Comparison of ENCODE assay signal across 9 cellular contexts in genomic region chr2:28639836-28640235, GRCh38.
DNase-seq lines count a peak whose midpoint lies in the region; ATAC-seq and TF ChIP-seq lines count a peak whose summit lies in the region.
"Had no signal": no experiment of that assay in that cellular context is flagged by ENCODE, and none has a peak within 500 bp of the region (broad histone marks: within the 10 kb centered on the region; RNA-seq: fewer than 3 reads in every experiment).

No MANE protein-coding gene starts in this region.

- H3K27me3 ChIP-seq in right lobe of liver: no peaks in the 10 kb centered on the region

- H3K27me3 Mint-ChIP-seq in activated T-helper 2 cell treated with anti-CD3 and anti-CD28 coated beads, Interferon-gamma antibody, Interleukin-2, Interleukin-4, amounts not matched to agents 10 μg/mL and 5 μg/mL and 100 μg/mL, durations not matched to agents 14 hours and 24 hours and 36 hours (ENCODE audit: low read depth): no peaks in the 10 kb centered on the region

- no peaks in the 10 kb centered on the region for H3K9me3 Mint-ChIP-seq in activated T-helper 2 cell treated with anti-CD3 and anti-CD28 coated beads, Interferon-gamma antibody, Interleukin-2, Interleukin-4, amounts not matched to agents 10 μg/mL and 5 μg/mL and 100 μg/mL, durations not matched to agents 14 hours and 24 hours and 36 hours

- ATAC-seq in HG03280 (IDR thresholded peaks at IDR 0.05; ENCODE audit: unreplicated experiment) (peak; percentile 66), right lobe of liver (peak; percentile 89 to 92 (median 90)), HG02852 (IDR thresholded peaks at IDR 0.05; ENCODE audit: unreplicated experiment) (no peak)

- peaks cover 17% of the 10 kb centered on the region for H3K4me1 Mint-ChIP-seq in activated T-helper 2 cell treated with anti-CD3 and anti-CD28 coated beads, Interferon-gamma antibody, Interleukin-2, Interleukin-4, amounts not matched to agents 10 μg/mL and 5 μg/mL and 100 μg/mL, durations not matched to agents 14 hours and 24 hours and 36 hours (ENCODE audit: low read depth)

- peak overlapping the region in 2 of 3 donors; percentile 21 to 64 for H3K27ac ChIP-seq in right lobe of liver

- 23% methylated on average over 3 of the region's 4 CpGs for WGBS in right lobe of liver (ENCODE audit: insufficient coverage, low coverage, low lambda C conversion rate, missing lambda C conversion rate)

- no peaks in the 10 kb centered on the region for H3K36me3 Mint-ChIP-seq in activated T-helper 2 cell treated with anti-CD3 and anti-CD28 coated beads, Interferon-gamma antibody, Interleukin-2, Interleukin-4, amounts not matched to agents 10 μg/mL and 5 μg/mL and 100 μg/mL, durations not matched to agents 14 hours and 24 hours and 36 hours (ENCODE audit: low read depth)

- no peak for TF ChIP-seq CTCF in right lobe of liver (IDR thresholded peaks at IDR 0.05)

- intact Hi-C loops in activated T-helper 2 cell treated with anti-CD3 and anti-CD28 coated beads, Interferon-gamma antibody, Interleukin-2, Interleukin-4, amounts not matched to agents 10 μg/mL and 5 μg/mL and 100 μg/mL, durations not matched to agents 14 hours and 24 hours and 36 hours (cut with micrococcal nuclease): no loop called here
- intact Hi-C loops in right lobe of liver (cut with DNase I): no loop called here

- no peaks in the 10 kb centered on the region for H3K9me3 ChIP-seq in right lobe of liver

- no peak overlapping the region for H3K4me3 Mint-ChIP-seq in activated T-helper 2 cell treated with anti-CD3 and anti-CD28 coated beads, Interferon-gamma antibody, Interleukin-2, Interleukin-4, amounts not matched to agents 10 μg/mL and 5 μg/mL and 100 μg/mL, durations not matched to agents 14 hours and 24 hours and 36 hours (ENCODE audit: low read depth)

- DNase-seq in DMS53 (lab: John Stamatoyannopoulos, UW): peak; percentile 83
- no peak for DNase-seq in activated T-helper 2 cell treated with anti-CD3 and anti-CD28 coated beads, Interferon-gamma antibody, Interleukin-2, Interleukin-4, amounts not matched to agents 10 μg/mL and 5 μg/mL and 100 μg/mL, durations not matched to agents 14 hours and 24 hours and 36 hours (ENCODE audit: low spot score)
- DNase-seq in right lobe of liver: peak; percentile 67 to 87 (median 71)
- no peak for DNase-seq in stimulated activated CD4-positive, alpha-beta T cell treated with anti-CD3 and anti-CD28 coated beads, Interleukin-1b, Interleukin-23, amount 100 ng/mL, for 48 hours
- DNase-seq in GM19238 (ENCODE audit: insufficient read length, low spot score): no peak
- DNase-seq in AML-193 (lab: John Stamatoyannopoulos, UW): no peak
- DNase-seq: activated naive CD4-positive, alpha-beta T cell had no signal

- H3K36me3 ChIP-seq in right lobe of liver: no peaks in the 10 kb centered on the region

- peak overlapping the region; percentile 21 for H3K27ac Mint-ChIP-seq in activated T-helper 2 cell treated with anti-CD3 and anti-CD28 coated beads, Interferon-gamma antibody, Interleukin-2, Interleukin-4, amounts not matched to agents 10 μg/mL and 5 μg/mL and 100 μg/mL, durations not matched to agents 14 hours and 24 hours and 36 hours

- no peak overlapping the region for H3K4me3 ChIP-seq in right lobe of liver

- H3K4me1 ChIP-seq in right lobe of liver: peaks cover 0 to 32% (median 15%) of the 10 kb centered on the region in 4 donors

- TF ChIP-seq POLR2A in right lobe of liver (IDR thresholded peaks at IDR 0.05): no peak

Comparison
In these comparisons a context has a peak if more than half of its experiments do, and no peak if none do; other contexts are left out.
1. DNase-seq: peak in DMS53 (single experiment) and right lobe of liver (3 of 3); none in activated T-helper 2 cell treated with anti-CD3 and anti-CD28 coated beads, Interferon-gamma antibody, Interleukin-2, Interleukin-4, amounts not matched to agents 10 μg/mL and 5 μg/mL and 100 μg/mL, durations not matched to agents 14 hours and 24 hours and 36 hours (single experiment), stimulated activated CD4-positive, alpha-beta T cell treated with anti-CD3 and anti-CD28 coated beads, Interleukin-1b, Interleukin-23, amount 100 ng/mL, for 48 hours (single experiment), GM19238 (single experiment) and AML-193 (0 of 2).